In genomic region chr14:85528080-85528881, GRCh38 we compare ENCODE assay signal across 8 cellular contexts. TPM values are rescaled to one million over a fixed set of nuclear protein-coding genes. Genes with fewer than 3 reads are reported as not detected.
DNase-seq lines count a peak whose midpoint lies in the region; ATAC-seq lines count a peak whose summit lies in the region.

No MANE protein-coding gene starts in this region.

- 0 out of 2 replicates have a peak, but pooled peaks cover 4% of the 10 kb centered on the region for H3K9me2 ChIP-seq in Karpas-422 (replicated peaks; ENCODE audit: insufficient read depth, low read length)

- no peaks in the 10 kb centered on the region for H3K4me1 ChIP-seq in endocrine pancreas (ENCODE audit: control insufficient read depth, insufficient read depth, low read length)
- no peaks in the 10 kb centered on the region for H3K4me1 ChIP-seq in Karpas-422 (ENCODE audit: low read length)

- H3K36me3 ChIP-seq in endocrine pancreas (ENCODE audit: control insufficient read depth, insufficient read depth, low read length) (no peaks in the 10 kb centered on the region), Karpas-422 (ENCODE audit: insufficient read depth, low read length) (no peaks in the 10 kb centered on the region)

- no peak for ATAC-seq in GM21717 (IDR thresholded peaks at IDR 0.05; ENCODE audit: unreplicated experiment)

- no peaks in the 10 kb centered on the region for H4K20me1 ChIP-seq in Karpas-422 (ENCODE audit: insufficient read depth, low read depth, low read length)

- no peak overlapping the region for H2AFZ ChIP-seq in Karpas-422 (ENCODE audit: low read length)

- H3K4me2 ChIP-seq in Karpas-422 (ENCODE audit: low read depth, low read length, poor library complexity, severe bottlenecking): no peak overlapping the region

- no peaks in the 10 kb centered on the region for H3K9me3 ChIP-seq in endocrine pancreas (ENCODE audit: control insufficient read depth, low read length)
- peaks cover 37% of the 10 kb centered on the region for H3K9me3 ChIP-seq in Karpas-422 (ENCODE audit: low read length)

- H3K9ac ChIP-seq in endocrine pancreas (ENCODE audit: control insufficient read depth, insufficient read depth, low read length): no peak overlapping the region
- H3K9ac ChIP-seq in Karpas-422 (ENCODE audit: low read length): no peak overlapping the region

- H3K27ac ChIP-seq in Karpas-422 (ENCODE audit: low read length): no peak overlapping the region

- peak overlapping the region; percentile 61 for H3K4me3 ChIP-seq in endocrine pancreas (ENCODE audit: control insufficient read depth, insufficient read depth, low read length)
- H3K4me3 ChIP-seq in Karpas-422 (ENCODE audit: low read length): no peak overlapping the region

- DNase-seq in D341Med (ENCODE audit: low spot score): peak; percentile 60
- DNase-seq in NCI-H524 treated with DMSO at 0.1 percent for 48 hours (lab: John Stamatoyannopoulos, UW): peak; percentile 39
- DNase-seq in medulla oblongata (ENCODE audit: extremely low spot score): peak; percentile 75
- no peak for DNase-seq in NCI-H2196 treated with DMSO at 0.1 percent for 48 hours (lab: John Stamatoyannopoulos, UW; ENCODE audit: unreplicated experiment)
- no peak for DNase-seq in Karpas-422
- DNase-seq in activated CD4-positive, alpha-beta T cell treated with anti-CD3 and anti-CD28 coated beads, Interleukin-2, amount 50 U/mL, for 48 hours: no peak

- no peaks in the 10 kb centered on the region for H3K79me2 ChIP-seq in Karpas-422 (ENCODE audit: low read length)

- H3K27me3 ChIP-seq in endocrine pancreas (ENCODE audit: control insufficient read depth, insufficient read depth, low read length): peaks cover 13% of the 10 kb centered on the region
- no peaks in the 10 kb centered on the region for H3K27me3 ChIP-seq in Karpas-422 (ENCODE audit: low read length)

RNA-seq across cellular contexts. Expression of gene FLRT2, which starts 1.7 kb away (rescaled TPM):
- total RNA-seq in Karpas-422 (2014; rRNA removed; shearing (Covaris generic); ENCODE audit: low replicate concordance): not detected in 2 replicates

Comparison
In these comparisons a context has a peak if more than half of its experiments do, and no peak if none do; other contexts are left out.
1. DNase-seq: peak in D341Med (single experiment), NCI-H524 treated with DMSO at 0.1 percent for 48 hours (single experiment) and medulla oblongata (single experiment); none in NCI-H2196 treated with DMSO at 0.1 percent for 48 hours (single experiment), Karpas-422 (single experiment) and activated CD4-positive, alpha-beta T cell treated with anti-CD3 and anti-CD28 coated beads, Interleukin-2, amount 50 U/mL, for 48 hours (0 of 2).